Comparison of ENCODE assay signal across 19 cellular contexts in the genomic region with DNA sequence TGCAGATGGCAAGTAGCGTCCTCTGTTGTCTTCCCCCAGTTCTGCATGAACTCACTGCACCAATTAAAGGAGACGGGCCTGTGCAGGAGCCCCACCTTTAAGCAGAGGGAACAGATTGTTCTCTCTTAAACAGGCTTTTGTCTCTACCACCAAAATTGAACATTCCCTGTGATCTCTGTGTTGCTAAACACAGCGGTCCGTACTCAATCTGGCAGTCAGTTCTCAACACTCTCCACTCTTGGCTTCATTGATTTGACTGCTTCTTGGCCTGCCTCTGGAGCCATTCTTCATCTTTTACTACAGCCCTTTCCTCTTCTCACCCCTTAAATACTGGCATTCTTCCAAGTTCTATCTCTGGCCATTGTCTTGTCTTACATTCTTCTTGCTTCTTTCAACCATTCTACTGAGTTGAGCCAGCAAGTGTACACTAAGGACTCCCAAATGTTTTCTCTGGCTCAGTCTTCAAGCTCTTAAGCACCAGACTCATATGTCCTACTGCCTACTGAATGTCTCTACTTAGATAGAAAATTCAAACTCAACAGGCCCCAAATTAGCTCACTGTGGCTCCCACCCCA. TPM values are rescaled to one million over a fixed set of nuclear protein-coding genes. Genes with fewer than 3 reads are reported as not detected.
A peak's percentile ranks its signal among the peaks of the same experiment; 100 is the strongest.
DNase-seq lines count a peak whose midpoint lies in the region; ATAC-seq and TF ChIP-seq lines count a peak whose summit lies in the region.
"Had no signal": no experiment of that assay in that cellular context is flagged by ENCODE, and none has a peak within 500 bp of the region (broad histone marks: within the 10 kb centered on the region; RNA-seq: fewer than 3 reads in every experiment).

No MANE protein-coding gene starts in this region.

- no peak for TF ChIP-seq POLR2A in vagina (IDR thresholded peaks at IDR 0.05)

- no peak for TF ChIP-seq CTCF in MCF 10A (IDR thresholded peaks at IDR 0.05; ENCODE audit: unreplicated experiment)
- TF ChIP-seq CTCF in mammary epithelial cell (conservative IDR thresholded peaks at IDR 0.05 in 1 of 2, IDR thresholded peaks at IDR 0.05 in 1 of 2; ENCODE audit: extremely low read depth in 1 of 2, insufficient read depth in 1 of 2, low read depth in 1 of 2, low read length in 2 of 2): no peak
- no peak for TF ChIP-seq CTCF in fibroblast of villous mesenchyme (IDR thresholded peaks at IDR 0.05; ENCODE audit: insufficient read depth, low read depth, low read length)
- TF ChIP-seq CTCF in vagina (IDR thresholded peaks at IDR 0.05): no peak
- no peak for TF ChIP-seq CTCF in brain microvascular endothelial cell (IDR thresholded peaks at IDR 0.05; ENCODE audit: low read depth, low read length, missing control alignments)

- H4K20me1 ChIP-seq in mammary epithelial cell (ENCODE audit: insufficient read depth, low read length): no peaks in the 10 kb centered on the region

- DNase-seq in MCF 10A (ENCODE audit: unreplicated experiment): no peak
- DNase-seq in mammary epithelial cell: no peak
- peak; percentile 28 for DNase-seq in fibroblast of villous mesenchyme (ENCODE audit: low read depth)
- peak; percentile 34 for DNase-seq in pons (ENCODE audit: low spot score)
- no peak for DNase-seq in vagina (ENCODE audit: extremely low spot score in 2 of 2)
- DNase-seq in NCI-H1417 (lab: John Stamatoyannopoulos, UW): no peak
- DNase-seq in brain microvascular endothelial cell: no peak
- DNase-seq: activated CD4-positive, alpha-beta T cell treated with anti-CD3 and anti-CD28 coated beads, Interleukin-2, amount 50 U/mL, for 48 hours; Calu3; gastrocnemius medialis; Karpas-422; NCI-H1092 treated with DMSO at 0.1 percent for 48 hours; retina; T-helper 1 cell had no signal

- ATAC-seq in HG03039 (IDR thresholded peaks at IDR 0.05; ENCODE audit: unreplicated experiment): no peak
- ATAC-seq: gastrocnemius medialis; GM23338; stimulated activated memory B cell treated with anti-CD40 and anti-IgM and Interleukin-4, amounts not matched to agents 10 μg/mL and 1 μg/mL and 100 μg/mL, for 72 hours had no signal

- no peak overlapping the region for H2AFZ ChIP-seq in mammary epithelial cell (ENCODE audit: low read depth, low read length)
- H2AFZ ChIP-seq: GM23338 had no signal

- dilution Hi-C loops in mammary epithelial cell (cut with HindIII; ENCODE audit: low sequenced_read_pairs): no loop called here

- H3K4me2 ChIP-seq in mammary epithelial cell (ENCODE audit: insufficient read depth, low read depth, low read length): no peak overlapping the region
- H3K4me2 ChIP-seq: GM23338 had no signal

- no peak overlapping the region for H3K9ac ChIP-seq in mammary epithelial cell (ENCODE audit: insufficient read depth, low read length)

- CTCF ChIA-PET in MCF 10A (lab: Yijun Ruan, JAX): no interaction called here
- CTCF ChIA-PET in mammary epithelial cell (lab: Charles Lee; ENCODE audit: low non-redundant PET): no interaction called here

- H3K36me3 ChIP-seq in mammary epithelial cell (ENCODE audit: insufficient read depth, low read length) (no peaks in the 10 kb centered on the region), vagina (no peaks in the 10 kb centered on the region), brain microvascular endothelial cell (replicated peaks) (no peaks in the 10 kb centered on the region)
- H3K36me3 ChIP-seq: gastrocnemius medialis, neutrophil had no signal

- H3K27ac Mint-ChIP-seq in MCF 10A (ENCODE audit: low read depth, unreplicated experiment): peak overlapping the region; percentile 62
- H3K27ac Mint-ChIP-seq: GM23338; stimulated activated memory B cell treated with anti-CD40 and anti-IgM and Interleukin-4, amounts not matched to agents 10 μg/mL and 1 μg/mL and 100 μg/mL, for 72 hours; type B pancreatic cell had no signal

- no peak overlapping the region for H3K27ac ChIP-seq in mammary epithelial cell (ENCODE audit: insufficient read depth, low read depth, low read length)
- peak overlapping the region; percentile 28 for H3K27ac ChIP-seq in vagina
- H3K27ac ChIP-seq in brain microvascular endothelial cell: no peak overlapping the region
- H3K27ac ChIP-seq: gastrocnemius medialis, neutrophil had no signal

- no peak overlapping the region for H3K4me3 ChIP-seq in mammary epithelial cell (replicated peaks in 1 of 3; ENCODE audit: insufficient read depth in 1 of 3, low read depth in 2 of 3, low read length in 3 of 3)
- no peak overlapping the region for H3K4me3 ChIP-seq in fibroblast of villous mesenchyme (ENCODE audit: low read depth, low read length)
- H3K4me3 ChIP-seq in vagina: no peak overlapping the region
- no peak overlapping the region for H3K4me3 ChIP-seq in brain microvascular endothelial cell (ENCODE audit: low read depth, low read length)
- H3K4me3 ChIP-seq: gastrocnemius medialis, GM23338 had no signal

- no peaks in the 10 kb centered on the region for H3K9me3 Mint-ChIP-seq in MCF 10A (ENCODE audit: unreplicated experiment)
- H3K9me3 Mint-ChIP-seq: GM23338; stimulated activated memory B cell treated with anti-CD40 and anti-IgM and Interleukin-4, amounts not matched to agents 10 μg/mL and 1 μg/mL and 100 μg/mL, for 72 hours had no signal

- POLR2A ChIA-PET in MCF 10A (lab: Yijun Ruan, JAX): interaction anchor here (1.5 kb wide), 1 partner anchor 11 kb away, joined by 4 read pairs; no protein-coding TSS in a partner anchor

- BruUV-seq in MCF 10A (replicated peaks; lab: Mats Ljungman, UMichigan) (no TSS peak), mammary epithelial cell (replicated peaks; lab: Mats Ljungman, UMichigan) (no TSS peak)

- in situ Hi-C loops in mammary epithelial cell (cut with MboI; ENCODE audit: low sequenced_read_pairs in 2 of 2) (no loop called here), brain microvascular endothelial cell (cut with HindIII; ENCODE audit: low pct_ligation_motif_present, low sequenced_read_pairs) (no loop called here)

- intact Hi-C loops in MCF 10A (cut with micrococcal nuclease): no loop called here
- intact Hi-C loops in mammary epithelial cell (cut with micrococcal nuclease): no loop called here
- intact Hi-C loops in vagina (cut with DNase I): no loop called here

- no peaks in the 10 kb centered on the region for H3K27me3 Mint-ChIP-seq in MCF 10A (ENCODE audit: insufficient read depth, unreplicated experiment)
- H3K27me3 Mint-ChIP-seq: stimulated activated memory B cell treated with anti-CD40 and anti-IgM and Interleukin-4, amounts not matched to agents 10 μg/mL and 1 μg/mL and 100 μg/mL, for 72 hours; type B pancreatic cell had no signal

- H3K4me3 Mint-ChIP-seq in MCF 10A (ENCODE audit: unreplicated experiment): no peak overlapping the region
- H3K4me3 Mint-ChIP-seq: GM23338; stimulated activated memory B cell treated with anti-CD40 and anti-IgM and Interleukin-4, amounts not matched to agents 10 μg/mL and 1 μg/mL and 100 μg/mL, for 72 hours; type B pancreatic cell had no signal

- H3K9me3 ChIP-seq in mammary epithelial cell (replicated peaks; ENCODE audit: insufficient read depth, low read length): no peaks in the 10 kb centered on the region
- no peaks in the 10 kb centered on the region for H3K9me3 ChIP-seq in vagina
- H3K9me3 ChIP-seq: gastrocnemius medialis, neutrophil had no signal

- no peaks in the 10 kb centered on the region for H3K79me2 ChIP-seq in mammary epithelial cell (ENCODE audit: insufficient read depth, low read length)

- H3K27me3 ChIP-seq in mammary epithelial cell (ENCODE audit: insufficient read depth, low read length) (no peaks in the 10 kb centered on the region), vagina (no peaks in the 10 kb centered on the region), brain microvascular endothelial cell (replicated peaks) (no peaks in the 10 kb centered on the region)
- H3K27me3 ChIP-seq: gastrocnemius medialis, neutrophil had no signal

- 98% methylated on average over 4 of the region's 4 CpGs for WGBS in mammary epithelial cell (ENCODE audit: low coverage, missing lambda C conversion rate)

- H3K4me1 ChIP-seq in mammary epithelial cell (ENCODE audit: insufficient read depth, low read length) (peaks cover 31% of the 10 kb centered on the region), vagina (no peaks in the 10 kb centered on the region)
- H3K4me1 ChIP-seq: gastrocnemius medialis had no signal

- peaks cover 29% of the 10 kb centered on the region for H3K4me1 Mint-ChIP-seq in MCF 10A (ENCODE audit: insufficient read depth, unreplicated experiment)
- H3K4me1 Mint-ChIP-seq: stimulated activated memory B cell treated with anti-CD40 and anti-IgM and Interleukin-4, amounts not matched to agents 10 μg/mL and 1 μg/mL and 100 μg/mL, for 72 hours had no signal

- no peaks in the 10 kb centered on the region for H3K36me3 Mint-ChIP-seq in MCF 10A (ENCODE audit: insufficient read depth, unreplicated experiment)
- H3K36me3 Mint-ChIP-seq: stimulated activated memory B cell treated with anti-CD40 and anti-IgM and Interleukin-4, amounts not matched to agents 10 μg/mL and 1 μg/mL and 100 μg/mL, for 72 hours; type B pancreatic cell had no signal

RNA-seq across cellular contexts. Expression of a gene that starts 8.0 kb away (rescaled TPM):
- total RNA-seq in MCF 10A (2022) (15.1 and 18.3 TPM in 2 replicates), mammary epithelial cell (10 to 100 TPM; 46.4 to 98.5 TPM), fibroblast of villous mesenchyme (12.2 and 22.9 TPM in 2 replicates), vagina (5.2 TPM)
- polyA plus RNA-seq in mammary epithelial cell: 8.8 TPM
- polyA minus RNA-seq in mammary epithelial cell: 44.5 TPM

Comparison
In these comparisons a context has a peak if more than half of its experiments do, and no peak if none do; other contexts are left out.
1. DNase-seq: peak in fibroblast of villous mesenchyme (single experiment) and pons (single experiment); none in MCF 10A (single experiment), mammary epithelial cell (single experiment), vagina (0 of 2), NCI-H1417 (0 of 3) and brain microvascular endothelial cell (single experiment).